In genomic region chr2:118988706-118989105, GRCh38 we compare ENCODE assay signal across 26 cellular contexts. TPM values are rescaled to one million over a fixed set of nuclear protein-coding genes. Genes with fewer than 3 reads are reported as not detected.
DNase-seq lines count a peak whose midpoint lies in the region; ATAC-seq, FAIRE-seq and TF ChIP-seq lines count a peak whose summit lies in the region.
"Had no signal": no experiment of that assay in that cellular context is flagged by ENCODE, and none has a peak within 500 bp of the region (broad histone marks: within the 10 kb centered on the region; RNA-seq: fewer than 3 reads in every experiment).

No MANE protein-coding gene starts in this region.

- RAD21 ChIA-PET in GM12878 (lab: Charles Lee; ENCODE audit: unreplicated experiment) = interaction anchor here (1.4 kb wide), 1 partner anchor 16 kb away, joined by 5 read pairs; no protein-coding TSS in a partner anchor

- SMC1A ChIA-PET in GM12878 (lab: Charles Lee; ENCODE audit: uncharacterized antibody, unreplicated experiment) = interaction anchor here (0.6 kb wide), 1 partner anchor 367 kb away, joined by 3 read pairs; no protein-coding TSS in a partner anchor

- peak; percentile 31 for FAIRE-seq in GM12878 (lab: Jason Lieb, UNC)
- FAIRE-seq in kidney (lab: Jason Lieb, UNC) = no peak
- FAIRE-seq: HTR-8/SVneo had no signal

- no peak for ATAC-seq in GM12878

- H3K9me3 ChIP-seq in GM12878 (replicated peaks; ENCODE audit: control insufficient read depth, insufficient read depth, low read length) (no peaks in the 10 kb centered on the region), kidney (ENCODE audit: control insufficient read depth in 1 of 2, low read length in 2 of 2) (no peaks in the 10 kb centered on the region), stomach (no peaks in the 10 kb centered on the region), tibial nerve (no peaks in the 10 kb centered on the region)
- H3K9me3 ChIP-seq: BE2C had no signal

- no peaks in the 10 kb centered on the region for H3K36me3 ChIP-seq in GM12878 (ENCODE audit: control insufficient read depth in 2 of 2, insufficient read depth in 2 of 2, low read length in 1 of 2)
- no peaks in the 10 kb centered on the region for H3K36me3 ChIP-seq in kidney (ENCODE audit: control insufficient read depth in 1 of 2, insufficient read depth in 2 of 2, low read length in 2 of 2)
- no peaks in the 10 kb centered on the region for H3K36me3 ChIP-seq in stomach
- H3K36me3 ChIP-seq in tibial nerve = no peaks in the 10 kb centered on the region
- H3K36me3 ChIP-seq: BE2C had no signal

- H3K9ac ChIP-seq in GM12878 (ENCODE audit: control insufficient read depth, insufficient read depth, low read length) = no peak overlapping the region
- no peak overlapping the region for H3K9ac ChIP-seq in kidney (ENCODE audit: low read length in 2 of 2)

- WGBS in GM12878 (ENCODE audit: insufficient coverage, insufficient replicate concordance, low lambda C conversion rate, missing lambda C conversion rate) = 68% methylated on average over 5 of the region's 5 CpGs
- 88 to 93% (median 92%) methylated on average over 5 of the region's 5 CpGs for WGBS in stomach, 5 donors
- WGBS in tibial nerve, 2 donors = 94 to 96% methylated on average over 5 of the region's 5 CpGs

- H3K79me2 ChIP-seq in GM12878 (ENCODE audit: control insufficient read depth, insufficient read depth, low read length) = no peaks in the 10 kb centered on the region

- H3K4me1 ChIP-seq in GM12878 (ENCODE audit: control insufficient read depth, insufficient read depth, low read length) = no peaks in the 10 kb centered on the region
- H3K4me1 ChIP-seq in kidney (ENCODE audit: control insufficient read depth in 1 of 2, insufficient read depth in 1 of 2, low read depth in 1 of 2, low read length in 2 of 2) = no peaks in the 10 kb centered on the region
- no peaks in the 10 kb centered on the region for H3K4me1 ChIP-seq in stomach
- H3K4me1 ChIP-seq in tibial nerve = no peaks in the 10 kb centered on the region
- H3K4me1 ChIP-seq: BE2C had no signal

- no peaks in the 10 kb centered on the region for H4K20me1 ChIP-seq in GM12878 (ENCODE audit: control insufficient read depth, insufficient read depth)

- no TSS peak for BruUV-seq in GM12878 (replicated peaks; lab: Mats Ljungman, UMichigan)

- TF ChIP-seq RAD21 in GM12878 (IDR thresholded peaks at IDR 0.05; ENCODE audit: insufficient read depth, low read depth, low read length) = no peak

- H2AFZ ChIP-seq in GM12878 (ENCODE audit: control insufficient read depth, low read depth, low read length) = no peak overlapping the region

- H3K27me3 ChIP-seq in GM12878 (replicated peaks in 1 of 2; ENCODE audit: control insufficient read depth in 2 of 2, insufficient read depth in 2 of 2, low read length in 1 of 2) (no peaks in the 10 kb centered on the region), stomach (peaks cover 0 to 21% (median 0%) of the 10 kb centered on the region in 3 donors), tibial nerve (no peaks in the 10 kb centered on the region)
- H3K27me3 ChIP-seq: BE2C had no signal

- intact Hi-C loops in GM12878 (cut with micrococcal nuclease; ENCODE audit: unreplicated experiment) (no loop called here), kidney (cut with DNase I) (no loop called here), stomach (cut with DNase I; ENCODE audit: low total_unique reads) (no loop called here)

- POLR2A ChIA-PET in GM12878 (lab: Charles Lee) = interaction anchor here (1.1 kb wide), 1 partner anchor 46 kb away, joined by 3 read pairs; the partner anchor contains the start of gene MARCO

- CTCF ChIA-PET in GM12878 (lab: Yijun Ruan, JAX) = interaction anchor here (0.8 kb wide), 1 partner anchor 766 kb away, joined by 3 read pairs; no protein-coding TSS in a partner anchor

- TF ChIP-seq POLR2A in GM12878 (IDR thresholded peaks at IDR 0.05; ENCODE audit: low read depth, low read length) = no peak
- no peak for TF ChIP-seq POLR2A in stomach (IDR thresholded peaks at IDR 0.05)
- TF ChIP-seq POLR2A in tibial nerve (IDR thresholded peaks at IDR 0.05) = no peak

- H3K4me3 ChIP-seq in GM12878 (no peak overlapping the region), kidney (ENCODE audit: low read length in 2 of 2) (no peak overlapping the region), stomach (no peak overlapping the region), tibial nerve (no peak overlapping the region)

- DNase-seq in NCI-H82 (lab: John Stamatoyannopoulos, UW) (peak; percentile 33), NCI-H82 treated with DMSO at 0.1 percent for 48 hours (lab: John Stamatoyannopoulos, UW; ENCODE audit: unreplicated experiment) (no peak), GM12878 (ENCODE audit: low read depth, low spot score) (no peak), kidney (peak; percentile 23), stomach (peak; percentile 9), GF-D8 (lab: John Stamatoyannopoulos, UW) (no peak), tibial nerve (ENCODE audit: low spot score in 2 of 2) (no peak)
- no peak for DNase-seq in effector CD8-positive, alpha-beta T cell (lab: John Stamatoyannopoulos, UW)
- DNase-seq: 8988T; ACHN; BE2C; Calu3; CD8-positive, alpha-beta memory T cell; DMS79 treated with DMSO at 0.1 percent for 48 hours; H7; KBM-7; MV-4-11; NCI-H1105; NCI-H1436 treated with DMSO at 0.1 percent for 48 hours; NCI-H187 treated with DMSO at 0.1 percent for 48 hours; NCI-H446 treated with DMSO at 0.1 percent for 48 hours; NCI-H526; SHP77 treated with DMSO at 0.1 percent for 48 hours had no signal

- no peak overlapping the region for H3K4me2 ChIP-seq in GM12878 (ENCODE audit: control insufficient read depth, insufficient read depth)

- H3K27ac ChIP-seq in GM12878 (ENCODE audit: control insufficient read depth, insufficient read depth) = no peak overlapping the region
- H3K27ac ChIP-seq in kidney (ENCODE audit: low read depth in 2 of 2, low read length in 2 of 2) = no peak overlapping the region
- H3K27ac ChIP-seq in stomach = no peak overlapping the region
- H3K27ac ChIP-seq in tibial nerve = no peak overlapping the region
- H3K27ac ChIP-seq: RWPE1 had no signal

- TF ChIP-seq EP300 in GM12878 (IDR thresholded peaks at IDR 0.05; ENCODE audit: borderline replicate concordance in 1 of 2, control insufficient read depth in 1 of 2, low read depth in 2 of 2, low read length in 2 of 2) (no peak), stomach (IDR thresholded peaks at IDR 0.05) (no peak), tibial nerve (IDR thresholded peaks at IDR 0.05) (no peak)

- in situ Hi-C loops in GM12878 (cut with MboI) = no loop called here

- TF ChIP-seq CTCF in GM12878 (IDR thresholded peaks at IDR 0.05 in 2 of 3, conservative IDR thresholded peaks at IDR 0.05 in 1 of 3; ENCODE audit: control insufficient read depth in 2 of 3, extremely low read depth in 1 of 3, insufficient read depth in 1 of 3, low read depth in 3 of 3, low read length in 3 of 3) (no peak), kidney (IDR thresholded peaks at IDR 0.05; ENCODE audit: borderline replicate concordance, extremely low read depth, insufficient read depth) (no peak), stomach (IDR thresholded peaks at IDR 0.05) (no peak), tibial nerve (IDR thresholded peaks at IDR 0.05) (no peak)

TF ChIP-seq in GM12878, 131 proteins besides CTCF, POLR2A, EP300 and RAD21 (continues in another document):
- TF ChIP-seq POLR2AphosphoS5 (IDR thresholded peaks at IDR 0.05; ENCODE audit: low read length) (no peak), USF2 (IDR thresholded peaks at IDR 0.05; ENCODE audit: borderline replicate concordance, low read depth, low read length) (no peak), EED (IDR thresholded peaks at IDR 0.05; ENCODE audit: low read depth) (no peak), EGR1 (IDR thresholded peaks at IDR 0.05; ENCODE audit: borderline replicate concordance in 1 of 2, low read depth in 2 of 2, low read length in 2 of 2) (no peak), NFYA (IDR thresholded peaks at IDR 0.05; ENCODE audit: borderline replicate concordance, low read depth, low read length) (no peak), BMI1 (IDR thresholded peaks at IDR 0.05; ENCODE audit: borderline replicate concordance) (no peak)

RNA-seq across cellular contexts. Expression of gene MARCO, which starts 46.7 kb away (rescaled TPM):
- total RNA-seq in GM12878 (2013; cell fraction: nucleolus; rRNA removed) = not detected in 2 replicates
- total RNA-seq in GM12878 (2014; rRNA removed) (not detected in 2 replicates), GM12878 (2014; rRNA removed; fragmentation: Illumina TruSeq; extraction: Trizol) (not detected in 2 replicates), GM12878 (2021) (0.18 and 0.32 TPM in 2 replicates), kidney (4.6 TPM), stomach (10 to 100 TPM in 1 of 5 donors, 1 to 10 TPM in 2, under 1 TPM in 1, not detected in 1; 0.45 to 16.3 (median 1.7) TPM), tibial nerve (10 to 100 TPM; 11.1 to 59.4 (median 14.8) TPM)
- polyA plus RNA-seq in GM12878 (2011; ENCODE audit: low read depth) = not detected
- polyA plus RNA-seq in GM12878 (2011; rRNA removed) (0.43 and 0.67 TPM in 2 replicates), GM12878 (2014; fragmentation: Illumina TruSeq; extraction: Trizol) (not detected in 2 replicates), GM12878 (2014; fragmentation: Nextera tagmentation; extraction: Ambion mirVana) (under 1 TPM in 1 of 2 experiments, not detected in 1; 0.13 TPM), GM12878 (2014; rRNA removed) (not detected in 2 replicates), GM12878 (2016; fragmentation: Nextera tagmentation; extraction: Ambion mirVana) (under 1 TPM; 0.32 to 0.33 TPM), kidney (ENCODE audit: insufficient read depth, low read depth, low replicate concordance) (0.65 TPM), stomach (1 to 10 TPM in 2 of 3 donors, under 1 TPM in 1; 0.78 to 3.8 (median 2.8) TPM)
- polyA plus RNA-seq in GM12878 (2011; cell fraction: cytosol; rRNA removed) = 0.19 and 0.50 TPM in 2 replicates
- not detected in 2 replicates for polyA plus RNA-seq in GM12878 (2011; cell fraction: nucleus; rRNA removed)
- polyA plus RNA-seq in GM12878 (2012) = not detected in 2 replicates
- 0.52 TPM in 1 of 2 replicates, not detected in the other for polyA minus RNA-seq in GM12878 (2011; rRNA and poly(A)+ RNA removed)
- not detected in 2 replicates for polyA minus RNA-seq in GM12878 (2011; cell fraction: cytosol; rRNA and poly(A)+ RNA removed)
- not detected in 2 replicates for polyA minus RNA-seq in GM12878 (2011; cell fraction: nucleus; rRNA and poly(A)+ RNA removed)
- total RNA-seq: Calu3; CD8-positive, alpha-beta memory T cell; H7; LHCN-M2 had no signal
- polyA plus RNA-seq: CD8-positive, alpha-beta memory T cell had no signal

Comparison
In these comparisons a context has a peak if more than half of its experiments do, and no peak if none do; other contexts are left out.
1. DNase-seq: peak in NCI-H82 (single experiment), kidney (single experiment) and stomach (single experiment); none in NCI-H82 treated with DMSO at 0.1 percent for 48 hours (single experiment), GM12878 (single experiment), effector CD8-positive, alpha-beta T cell (single experiment), GF-D8 (single experiment) and tibial nerve (0 of 2).